Comparison of ENCODE assay signal across 1 cellular context in genomic region chr22:40976866-40977700, GRCh38.
A peak's percentile ranks its signal among the peaks of the same experiment; 100 is the strongest.
TF ChIP-seq lines count a peak whose summit lies in the region.

No MANE protein-coding gene starts in this region.

TF ChIP-seq in K562, 482 proteins besides CTCF, POLR2A, EP300 and RAD21:
- TF ChIP-seq ZNF24 (IDR thresholded peaks at IDR 0.05) = peak; percentile 58; the same call in 1 of the 2 replicates
- TF ChIP-seq, protein P1, sequence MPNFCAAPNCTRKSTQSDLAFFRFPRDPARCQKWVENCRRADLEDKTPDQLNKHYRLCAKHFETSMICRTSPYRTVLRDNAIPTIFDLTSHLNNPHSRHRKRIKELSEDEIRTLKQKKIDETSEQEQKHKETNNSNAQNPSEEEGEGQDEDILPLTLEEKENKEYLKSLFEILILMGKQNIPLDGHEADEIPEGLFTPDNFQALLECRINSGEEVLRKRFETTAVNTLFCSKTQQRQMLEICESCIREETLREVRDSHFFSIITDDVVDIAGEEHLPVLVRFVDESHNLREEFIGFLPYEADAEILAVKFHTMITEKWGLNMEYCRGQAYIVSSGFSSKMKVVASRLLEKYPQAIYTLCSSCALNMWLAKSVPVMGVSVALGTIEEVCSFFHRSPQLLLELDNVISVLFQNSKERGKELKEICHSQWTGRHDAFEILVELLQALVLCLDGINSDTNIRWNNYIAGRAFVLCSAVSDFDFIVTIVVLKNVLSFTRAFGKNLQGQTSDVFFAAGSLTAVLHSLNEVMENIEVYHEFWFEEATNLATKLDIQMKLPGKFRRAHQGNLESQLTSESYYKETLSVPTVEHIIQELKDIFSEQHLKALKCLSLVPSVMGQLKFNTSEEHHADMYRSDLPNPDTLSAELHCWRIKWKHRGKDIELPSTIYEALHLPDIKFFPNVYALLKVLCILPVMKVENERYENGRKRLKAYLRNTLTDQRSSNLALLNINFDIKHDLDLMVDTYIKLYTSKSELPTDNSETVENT (CRISPR knock-in tag; IDR thresholded peaks at IDR 0.05) = no peak
- no peak for TF ChIP-seq POLR2AphosphoS5 (IDR thresholded peaks at IDR 0.05; ENCODE audit: control insufficient read depth, insufficient read depth, low read depth, low read length)
